Comparison of ENCODE assay signal across 13 cellular contexts in genomic region chr2:224849264-224849663, GRCh38.
DNase-seq lines count a peak whose midpoint lies in the region; ATAC-seq and TF ChIP-seq lines count a peak whose summit lies in the region.
"Had no signal": no experiment of that assay in that cellular context is flagged by ENCODE, and none has a peak within 500 bp of the region (broad histone marks: within the 10 kb centered on the region; RNA-seq: fewer than 3 reads in every experiment).

No MANE protein-coding gene starts in this region.

- H3K27me3 ChIP-seq in HCT116 (ENCODE audit: insufficient read depth, low read length) (no peaks in the 10 kb centered on the region; the same call in 1 of the 2 replicates), WERI-Rb-1 (ENCODE audit: insufficient read depth, low read depth, severe bottlenecking) (no peaks in the 10 kb centered on the region), left lung (no peaks in the 10 kb centered on the region)

- H4K20me1 ChIP-seq in HCT116 (ENCODE audit: insufficient read depth): no peaks in the 10 kb centered on the region

- ATAC-seq in HCT116 (peak; percentile 64), left lung (peak; percentile 33), GM19023 (IDR thresholded peaks at IDR 0.05; ENCODE audit: unreplicated experiment) (no peak)

- no peaks in the 10 kb centered on the region for H3K36me3 ChIP-seq in HCT116 (ENCODE audit: control insufficient read depth in 1 of 2, insufficient read depth in 2 of 2, low read length in 2 of 2)
- H3K36me3 ChIP-seq in WERI-Rb-1: no peaks in the 10 kb centered on the region
- H3K36me3 ChIP-seq in left lung: peaks cover 0 to 57% of the 10 kb centered on the region in 2 donors

- DNase-seq in GM10248 (ENCODE audit: extremely low spot score): no peak
- DNase-seq in HCT116 (ENCODE audit: low read depth, low spot score): no peak
- no peak for DNase-seq in WERI-Rb-1
- no peak for DNase-seq in left lung
- DNase-seq in NK-92 treated with Interleukin-12 subunit alpha and Interleukin-12 subunit beta, amount 100 ng/mL, for 24 hours (lab: John Stamatoyannopoulos, UW): no peak
- no peak for DNase-seq in NCI-H2227 (lab: John Stamatoyannopoulos, UW; ENCODE audit: unreplicated experiment)
- DNase-seq: activated CD4-positive, alpha-beta T cell treated with anti-CD3 and anti-CD28 coated beads, Interleukin-2, amount 50 U/mL, for 4 hours; activated naive CD4-positive, alpha-beta T cell treated with anti-CD3 and anti-CD28 coated beads, Interleukin-2, amount 50 U/mL, for 16 hours; cerebellar nuclear complex; NCI-H1436; NCI-H774; stimulated activated CD4-positive, alpha-beta T cell treated with anti-CD3 and anti-CD28 coated beads, Interleukin-4, amount 100 ng/mL, for 4 hours had no signal

- no peak overlapping the region for H3K4me3 ChIP-seq in HCT116 (replicated peaks in 1 of 2; ENCODE audit: low read depth in 1 of 2, low read length in 2 of 2)
- H3K4me3 ChIP-seq in WERI-Rb-1 (ENCODE audit: low read depth, low read length): no peak overlapping the region
- H3K4me3 ChIP-seq in left lung: no peak overlapping the region

- no peaks in the 10 kb centered on the region for H3K9me2 ChIP-seq in HCT116 (ENCODE audit: insufficient read depth)

- CTCF ChIA-PET in GM10248 (lab: Yijun Ruan, JAX) (interaction anchor here (0.7 to 2.2 kb wide), 2 partner anchors 61 to 152 kb away, joined by 3 to 9 read pairs; no protein-coding TSS in a partner anchor), HCT116 (lab: Charles Lee) (no interaction called here)

- H3K9ac ChIP-seq in HCT116 (ENCODE audit: low read length): no peak overlapping the region

- BruUV-seq in HCT116 (replicated peaks; lab: Mats Ljungman, UMichigan): no TSS peak

- H2AFZ ChIP-seq in HCT116 (ENCODE audit: low read depth, low read length, poor library complexity, severe bottlenecking): no peak overlapping the region

- H3K27ac ChIP-seq in HCT116 (ENCODE audit: low read depth, low read length) (no peak overlapping the region), WERI-Rb-1 (no peak overlapping the region), left lung (no peak overlapping the region)

- H3K4me2 ChIP-seq in HCT116 (ENCODE audit: low read length): no peak overlapping the region

- H3K4me1 ChIP-seq in HCT116 (ENCODE audit: control insufficient read depth in 1 of 2, insufficient read depth in 2 of 2, low read length in 2 of 2) (peaks cover 3 to 9% of the 10 kb centered on the region in 2 experiments; a peak in 3 of 4 replicates), left lung (peaks cover 0 to 3% of the 10 kb centered on the region in 2 donors)

- RAD21 ChIA-PET in HCT116 (lab: Charles Lee; ENCODE audit: low non-redundant PET in 1 of 2, low total read pairs in 2 of 2, uncharacterized antibody in 2 of 2, unreplicated experiment in 2 of 2): no interaction called here

- intact Hi-C loops in HCT116 (cut with micrococcal nuclease) (no loop called here), left lung (cut with DNase I) (no loop called here)

- TF ChIP-seq CTCF in GM10248 (IDR thresholded peaks at IDR 0.05; ENCODE audit: control extremely low read depth, extremely low read depth, low read depth, missing control alignments): peak; percentile 11
- 0 out of 6 replicates have a peak, but pooled peaks of 1 of the 3 experiments have one; percentile 16 for TF ChIP-seq CTCF in HCT116 (IDR thresholded peaks at IDR 0.05 in 2 of 3, conservative IDR thresholded peaks at IDR 0.05 in 1 of 3; ENCODE audit: borderline replicate concordance in 1 of 3, insufficient read depth in 1 of 3, low read depth in 2 of 3, low read length in 2 of 3)
- 0 out of 2 replicates have a peak, but pooled peaks have one; percentile 28 for TF ChIP-seq CTCF in WERI-Rb-1 (IDR thresholded peaks at IDR 0.05; ENCODE audit: low read depth, low read length)
- no peak for TF ChIP-seq CTCF in left lung (IDR thresholded peaks at IDR 0.05)

- no peak for TF ChIP-seq POLR2A in HCT116 (IDR thresholded peaks at IDR 0.05; ENCODE audit: borderline replicate concordance, extremely low read depth, insufficient read depth, insufficient read length)

- no peak for TF ChIP-seq RAD21 in HCT116 (IDR thresholded peaks at IDR 0.05; ENCODE audit: low read depth)

- H3K79me2 ChIP-seq in HCT116 (ENCODE audit: insufficient read depth, low read length): no peaks in the 10 kb centered on the region

- H3K9me3 ChIP-seq in HCT116 (ENCODE audit: control insufficient read depth in 1 of 2, insufficient read depth in 1 of 2, low read depth in 1 of 2, low read length in 2 of 2) (no peaks in the 10 kb centered on the region), WERI-Rb-1 (ENCODE audit: severe bottlenecking) (no peaks in the 10 kb centered on the region), left lung (no peaks in the 10 kb centered on the region)

- POLR2A ChIA-PET in GM10248 (lab: Yijun Ruan, JAX) (no interaction called here), HCT116 (lab: Charles Lee) (no interaction called here)

TF ChIP-seq in HCT116, 20 proteins besides CTCF, POLR2A, EP300 and RAD21:
- no peak for TF ChIP-seq CEBPB (IDR thresholded peaks at IDR 0.05; ENCODE audit: low read depth)
- TF ChIP-seq ELF1 (IDR thresholded peaks at IDR 0.05; ENCODE audit: borderline replicate concordance, low read depth): no peak
- TF ChIP-seq JUND (IDR thresholded peaks at IDR 0.05): no peak
- TF ChIP-seq SP1 (IDR thresholded peaks at IDR 0.05; ENCODE audit: low read depth): no peak
- TF ChIP-seq TCF7L2 (IDR thresholded peaks at IDR 0.05; ENCODE audit: borderline replicate concordance, extremely low read depth, insufficient read depth, insufficient read length): no peak
- no peak for TF ChIP-seq EGR1 (IDR thresholded peaks at IDR 0.05; ENCODE audit: low read depth)
- no peak for TF ChIP-seq ZFX (IDR thresholded peaks at IDR 0.05)
- TF ChIP-seq MAX (IDR thresholded peaks at IDR 0.05): no peak
- TF ChIP-seq CBX3 (IDR thresholded peaks at IDR 0.05; ENCODE audit: low read depth): no peak
- no peak for TF ChIP-seq EZH2 (IDR thresholded peaks at IDR 0.05)
- no peak for TF ChIP-seq SIN3A (IDR thresholded peaks at IDR 0.05; ENCODE audit: low read depth)
- TF ChIP-seq ZNF274 (IDR thresholded peaks at IDR 0.05; ENCODE audit: low read depth, low read length): no peak
- no peak for TF ChIP-seq ZBTB33 (IDR thresholded peaks at IDR 0.05; ENCODE audit: extremely low read depth, insufficient replicate concordance, low read length)
- TF ChIP-seq YY1 (IDR thresholded peaks at IDR 0.05; ENCODE audit: extremely low read depth, insufficient replicate concordance, low read depth, low read length): no peak
- no peak for TF ChIP-seq REST (IDR thresholded peaks at IDR 0.05; ENCODE audit: low read depth)
- TF ChIP-seq FOSL1 (IDR thresholded peaks at IDR 0.05; ENCODE audit: low read depth): no peak
TF ChIP-seq in HCT116: peak in this region for 0.

Comparison
In these comparisons a context has a peak if more than half of its experiments do, and no peak if none do; other contexts are left out.
1. CTCF ChIP-seq: peak in GM10248 (single experiment) and WERI-Rb-1 (single experiment); none in left lung (0 of 2).